ENCODE assay signal across 8 cellular contexts in the genomic region with DNA sequence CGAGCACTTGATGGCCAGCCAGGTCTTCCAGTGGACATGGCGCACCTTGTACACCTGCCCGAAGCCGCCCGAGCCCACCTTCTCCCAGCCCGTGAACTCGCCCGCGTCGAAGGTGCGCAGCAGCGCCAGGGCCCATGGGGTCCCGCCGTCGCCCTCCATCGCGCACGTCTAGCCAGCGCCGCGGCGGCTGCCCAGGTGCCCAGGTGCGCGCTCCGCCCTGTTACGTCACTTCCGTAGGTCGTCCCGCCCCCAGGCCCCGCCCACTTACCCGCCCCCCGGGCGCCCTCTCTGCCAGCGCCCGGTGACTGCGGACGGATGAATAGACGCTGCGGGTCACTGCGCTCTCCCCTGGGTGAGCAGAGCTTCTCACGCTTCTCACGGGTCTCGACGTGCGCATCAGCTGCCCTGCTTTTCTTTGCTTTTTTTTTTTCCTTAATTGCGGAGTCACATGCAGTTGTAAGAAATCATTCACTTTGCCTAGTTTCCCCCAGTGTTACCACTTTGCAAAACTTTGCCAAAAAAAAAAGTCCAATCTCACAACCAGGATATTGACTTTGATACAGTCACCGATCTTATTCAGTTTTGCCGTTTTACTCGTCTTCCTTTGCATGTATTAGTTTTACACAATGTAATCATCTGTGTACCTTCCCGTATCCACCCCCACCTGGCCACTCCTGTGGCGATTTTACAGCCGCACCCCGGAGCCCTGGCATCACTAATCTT. TPM values are rescaled to one million over a fixed set of nuclear protein-coding genes. Genes with fewer than 3 reads are reported as not detected.
DNase-seq lines count a peak whose midpoint lies in the region; ATAC-seq, FAIRE-seq and TF ChIP-seq lines count a peak whose summit lies in the region.

A gene (minus strand): TSS at position 170 of the 723 bp plus-strand sequence. CDS start 11 bp downstream, at position 159.

- H3K9ac ChIP-seq in MM.1S (ENCODE audit: low read length): no peak within 1 kb of the TSS

- peak within 1 kb of the TSS; percentile 55; the same call in 1 of the 2 replicates for H3K27ac Mint-ChIP-seq in WTC11

- no peak for FAIRE-seq in urothelium cell line (lab: Jason Lieb, UNC)

- no peaks in the 10 kb centered on the region for H3K36me3 ChIP-seq in MM.1S (replicated peaks; ENCODE audit: insufficient read depth, low read length)
- H3K36me3 ChIP-seq in lower lobe of right lung: no peaks in the 10 kb centered on the region

- H3K9me3 Mint-ChIP-seq in WTC11: no peaks in the 10 kb centered on the region

- H3K27me3 ChIP-seq in MM.1S (replicated peaks; ENCODE audit: insufficient read depth, low read length) (peaks cover 94% of the 10 kb centered on the region), lower lobe of right lung (ENCODE audit: low read depth) (peaks cover 83% of the 10 kb centered on the region)

- H3K9me2 ChIP-seq in MM.1S (replicated peaks; ENCODE audit: insufficient read depth, low read length): no peaks in the 10 kb centered on the region

- H3K4me3 Mint-ChIP-seq in WTC11: peak within 1 kb of the TSS; percentile 83

- H2AFZ ChIP-seq in MM.1S (ENCODE audit: low read length): no peak within 1 kb of the TSS

- no peaks in the 10 kb centered on the region for H3K9me3 ChIP-seq in MM.1S (replicated peaks; ENCODE audit: insufficient read depth, low read length)
- H3K9me3 ChIP-seq in lower lobe of right lung: no peaks in the 10 kb centered on the region

- intact Hi-C loops in lower lobe of right lung (cut with DNase I): no loop called here

- no peaks in the 10 kb centered on the region for H3K36me3 Mint-ChIP-seq in WTC11

- peak within 1 kb of the TSS; percentile 58; the same call in 1 of the 2 replicates for H3K4me2 ChIP-seq in MM.1S (ENCODE audit: low read depth, low read length)

- H3K27me3 Mint-ChIP-seq in WTC11 (ENCODE audit: low read depth): peaks cover 90% of the 10 kb centered on the region

- CTCF ChIA-PET in GM10248 (lab: Yijun Ruan, JAX) (interaction anchor here (1.3 kb wide), 1 partner anchor 23 kb away, joined by 3 read pairs; no protein-coding TSS in a partner anchor), WTC11 (lab: Charles Lee) (interaction anchor here (1.2 to 14.5 kb wide), 4 partner anchors 11 to 155 kb away, joined by 3 to 207 read pairs (median 50); no protein-coding TSS in a partner anchor)

- H3F3A ChIP-seq in MM.1S (ENCODE audit: insufficient read depth, low read length): no peaks in the 10 kb centered on the region

- H3K4me1 ChIP-seq in MM.1S (ENCODE audit: low read length) (no peaks in the 10 kb centered on the region), lower lobe of right lung (peaks cover 57% of the 10 kb centered on the region)

- H3K4me3 ChIP-seq in MM.1S (ENCODE audit: low read length) (no peak within 1 kb of the TSS), lower lobe of right lung (peak within 1 kb of the TSS; percentile 63)

- H4K20me1 ChIP-seq in MM.1S (ENCODE audit: insufficient read depth, low read length): no peaks in the 10 kb centered on the region

- no peak within 1 kb of the TSS for H3K27ac ChIP-seq in MM.1S (ENCODE audit: low read length)
- peak within 1 kb of the TSS; percentile 83 for H3K27ac ChIP-seq in lower lobe of right lung

- no peaks in the 10 kb centered on the region for H3K79me2 ChIP-seq in MM.1S (ENCODE audit: low read length)

- POLR2A ChIA-PET in GM10248 (lab: Yijun Ruan, JAX): no interaction called here
- POLR2A ChIA-PET in WTC11 (lab: Charles Lee): no interaction called here

- H3K4me1 Mint-ChIP-seq in WTC11: peaks cover 77% of the 10 kb centered on the region

- peak; percentile 71 for DNase-seq in GM10248 (ENCODE audit: extremely low spot score)
- no peak for DNase-seq in MM.1S
- DNase-seq in WTC11 (ENCODE audit: low spot score): peak; percentile 90
- DNase-seq in central memory CD4-positive, alpha-beta T cell: peak; percentile 26
- DNase-seq in lower lobe of right lung: peak; percentile 82
- peak; percentile 47 to 54 for DNase-seq in stimulated activated CD8-positive, alpha-beta memory T cell treated with anti-CD3 and anti-CD28 coated beads, Interleukin-2, amount 100 ng/mL, for 48 hours (ENCODE audit: low read depth in 2 of 2)
- DNase-seq in urothelium cell line (ENCODE audit: low spot score): no peak

- TF ChIP-seq CTCF in GM10248 (IDR thresholded peaks at IDR 0.05; ENCODE audit: control extremely low read depth, extremely low read depth, low read depth, missing control alignments): no peak
- no peak for TF ChIP-seq CTCF in MM.1S (IDR thresholded peaks at IDR 0.05; ENCODE audit: low read length)
- no peak for TF ChIP-seq CTCF in WTC11 (IDR thresholded peaks at IDR 0.05)
- no peak for TF ChIP-seq CTCF in lower lobe of right lung (IDR thresholded peaks at IDR 0.05)

- ATAC-seq in WTC11 (peak; percentile 38), lower lobe of right lung (peak; percentile 91 to 93), GM19397 (IDR thresholded peaks at IDR 0.05; ENCODE audit: unreplicated experiment) (no peak)

TF ChIP-seq in WTC11, 78 proteins besides CTCF, POLR2A, EP300 and RAD21 (continues in another document):
- TF ChIP-seq, protein P1, sequence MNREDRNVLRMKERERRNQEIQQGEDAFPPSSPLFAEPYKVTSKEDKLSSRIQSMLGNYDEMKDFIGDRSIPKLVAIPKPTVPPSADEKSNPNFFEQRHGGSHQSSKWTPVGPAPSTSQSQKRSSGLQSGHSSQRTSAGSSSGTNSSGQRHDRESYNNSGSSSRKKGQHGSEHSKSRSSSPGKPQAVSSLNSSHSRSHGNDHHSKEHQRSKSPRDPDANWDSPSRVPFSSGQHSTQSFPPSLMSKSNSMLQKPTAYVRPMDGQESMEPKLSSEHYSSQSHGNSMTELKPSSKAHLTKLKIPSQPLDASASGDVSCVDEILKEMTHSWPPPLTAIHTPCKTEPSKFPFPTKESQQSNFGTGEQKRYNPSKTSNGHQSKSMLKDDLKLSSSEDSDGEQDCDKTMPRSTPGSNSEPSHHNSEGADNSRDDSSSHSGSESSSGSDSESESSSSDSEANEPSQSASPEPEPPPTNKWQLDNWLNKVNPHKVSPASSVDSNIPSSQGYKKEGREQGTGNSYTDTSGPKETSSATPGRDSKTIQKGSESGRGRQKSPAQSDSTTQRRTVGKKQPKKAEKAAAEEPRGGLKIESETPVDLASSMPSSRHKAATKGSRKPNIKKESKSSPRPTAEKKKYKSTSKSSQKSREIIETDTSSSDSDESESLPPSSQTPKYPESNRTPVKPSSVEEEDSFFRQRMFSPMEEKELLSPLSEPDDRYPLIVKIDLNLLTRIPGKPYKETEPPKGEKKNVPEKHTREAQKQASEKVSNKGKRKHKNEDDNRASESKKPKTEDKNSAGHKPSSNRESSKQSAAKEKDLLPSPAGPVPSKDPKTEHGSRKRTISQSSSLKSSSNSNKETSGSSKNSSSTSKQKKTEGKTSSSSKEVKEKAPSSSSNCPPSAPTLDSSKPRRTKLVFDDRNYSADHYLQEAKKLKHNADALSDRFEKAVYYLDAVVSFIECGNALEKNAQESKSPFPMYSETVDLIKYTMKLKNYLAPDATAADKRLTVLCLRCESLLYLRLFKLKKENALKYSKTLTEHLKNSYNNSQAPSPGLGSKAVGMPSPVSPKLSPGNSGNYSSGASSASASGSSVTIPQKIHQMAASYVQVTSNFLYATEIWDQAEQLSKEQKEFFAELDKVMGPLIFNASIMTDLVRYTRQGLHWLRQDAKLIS (CRISPR knock-in tag; IDR thresholded peaks at IDR 0.05; ENCODE audit: borderline replicate concordance): no peak
- TF ChIP-seq, protein P2, sequence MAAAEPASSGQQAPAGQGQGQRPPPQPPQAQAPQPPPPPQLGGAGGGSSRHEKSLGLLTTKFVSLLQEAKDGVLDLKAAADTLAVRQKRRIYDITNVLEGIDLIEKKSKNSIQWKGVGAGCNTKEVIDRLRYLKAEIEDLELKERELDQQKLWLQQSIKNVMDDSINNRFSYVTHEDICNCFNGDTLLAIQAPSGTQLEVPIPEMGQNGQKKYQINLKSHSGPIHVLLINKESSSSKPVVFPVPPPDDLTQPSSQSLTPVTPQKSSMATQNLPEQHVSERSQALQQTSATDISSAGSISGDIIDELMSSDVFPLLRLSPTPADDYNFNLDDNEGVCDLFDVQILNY (CRISPR knock-in tag; IDR thresholded peaks at IDR 0.05): no peak
- TF ChIP-seq TP53 (CRISPR knock-in tag; IDR thresholded peaks at IDR 0.05) (peak; percentile 32; the same call in 1 of the 2 replicates), GABPB1 (CRISPR knock-in tag; IDR thresholded peaks at IDR 0.05) (peak; percentile 51; the same call in 1 of the 2 replicates)
- TF ChIP-seq, protein P3, sequence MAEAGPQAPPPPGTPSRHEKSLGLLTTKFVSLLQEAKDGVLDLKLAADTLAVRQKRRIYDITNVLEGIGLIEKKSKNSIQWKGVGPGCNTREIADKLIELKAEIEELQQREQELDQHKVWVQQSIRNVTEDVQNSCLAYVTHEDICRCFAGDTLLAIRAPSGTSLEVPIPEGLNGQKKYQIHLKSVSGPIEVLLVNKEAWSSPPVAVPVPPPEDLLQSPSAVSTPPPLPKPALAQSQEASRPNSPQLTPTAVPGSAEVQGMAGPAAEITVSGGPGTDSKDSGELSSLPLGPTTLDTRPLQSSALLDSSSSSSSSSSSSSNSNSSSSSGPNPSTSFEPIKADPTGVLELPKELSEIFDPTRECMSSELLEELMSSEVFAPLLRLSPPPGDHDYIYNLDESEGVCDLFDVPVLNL (CRISPR knock-in tag; IDR thresholded peaks at IDR 0.05; ENCODE audit: borderline replicate concordance, low read depth): no peak
- TF ChIP-seq, protein P4, sequence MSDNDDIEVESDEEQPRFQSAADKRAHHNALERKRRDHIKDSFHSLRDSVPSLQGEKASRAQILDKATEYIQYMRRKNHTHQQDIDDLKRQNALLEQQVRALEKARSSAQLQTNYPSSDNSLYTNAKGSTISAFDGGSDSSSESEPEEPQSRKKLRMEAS (CRISPR knock-in tag; IDR thresholded peaks at IDR 0.05): peak; percentile 85
- TF ChIP-seq, protein P5, sequence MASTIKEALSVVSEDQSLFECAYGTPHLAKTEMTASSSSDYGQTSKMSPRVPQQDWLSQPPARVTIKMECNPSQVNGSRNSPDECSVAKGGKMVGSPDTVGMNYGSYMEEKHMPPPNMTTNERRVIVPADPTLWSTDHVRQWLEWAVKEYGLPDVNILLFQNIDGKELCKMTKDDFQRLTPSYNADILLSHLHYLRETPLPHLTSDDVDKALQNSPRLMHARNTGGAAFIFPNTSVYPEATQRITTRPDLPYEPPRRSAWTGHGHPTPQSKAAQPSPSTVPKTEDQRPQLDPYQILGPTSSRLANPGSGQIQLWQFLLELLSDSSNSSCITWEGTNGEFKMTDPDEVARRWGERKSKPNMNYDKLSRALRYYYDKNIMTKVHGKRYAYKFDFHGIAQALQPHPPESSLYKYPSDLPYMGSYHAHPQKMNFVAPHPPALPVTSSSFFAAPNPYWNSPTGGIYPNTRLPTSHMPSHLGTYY (CRISPR knock-in tag; IDR thresholded peaks at IDR 0.05): no peak
- TF ChIP-seq, protein P6, sequence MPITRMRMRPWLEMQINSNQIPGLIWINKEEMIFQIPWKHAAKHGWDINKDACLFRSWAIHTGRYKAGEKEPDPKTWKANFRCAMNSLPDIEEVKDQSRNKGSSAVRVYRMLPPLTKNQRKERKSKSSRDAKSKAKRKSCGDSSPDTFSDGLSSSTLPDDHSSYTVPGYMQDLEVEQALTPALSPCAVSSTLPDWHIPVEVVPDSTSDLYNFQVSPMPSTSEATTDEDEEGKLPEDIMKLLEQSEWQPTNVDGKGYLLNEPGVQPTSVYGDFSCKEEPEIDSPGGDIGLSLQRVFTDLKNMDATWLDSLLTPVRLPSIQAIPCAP (CRISPR knock-in tag; IDR thresholded peaks at IDR 0.05): no peak

RNA-seq across cellular contexts. Expression of the gene that starts here (rescaled TPM):
- total RNA-seq in WTC11 (2021) (13.7 to 20.1 TPM (median 14.0 TPM) in 3 replicates), lower lobe of right lung (8.7 TPM)

Comparison
In these comparisons a context has a peak if more than half of its experiments do, and no peak if none do; other contexts are left out.
1. DNase-seq: peak in GM10248 (single experiment), WTC11 (single experiment), central memory CD4-positive, alpha-beta T cell (single experiment), lower lobe of right lung (single experiment) and stimulated activated CD8-positive, alpha-beta memory T cell treated with anti-CD3 and anti-CD28 coated beads, Interleukin-2, amount 100 ng/mL, for 48 hours (2 of 2); none in MM.1S (single experiment) and urothelium cell line (single experiment).